14 cellular contexts compared by ENCODE assay signal in the genomic region with DNA sequence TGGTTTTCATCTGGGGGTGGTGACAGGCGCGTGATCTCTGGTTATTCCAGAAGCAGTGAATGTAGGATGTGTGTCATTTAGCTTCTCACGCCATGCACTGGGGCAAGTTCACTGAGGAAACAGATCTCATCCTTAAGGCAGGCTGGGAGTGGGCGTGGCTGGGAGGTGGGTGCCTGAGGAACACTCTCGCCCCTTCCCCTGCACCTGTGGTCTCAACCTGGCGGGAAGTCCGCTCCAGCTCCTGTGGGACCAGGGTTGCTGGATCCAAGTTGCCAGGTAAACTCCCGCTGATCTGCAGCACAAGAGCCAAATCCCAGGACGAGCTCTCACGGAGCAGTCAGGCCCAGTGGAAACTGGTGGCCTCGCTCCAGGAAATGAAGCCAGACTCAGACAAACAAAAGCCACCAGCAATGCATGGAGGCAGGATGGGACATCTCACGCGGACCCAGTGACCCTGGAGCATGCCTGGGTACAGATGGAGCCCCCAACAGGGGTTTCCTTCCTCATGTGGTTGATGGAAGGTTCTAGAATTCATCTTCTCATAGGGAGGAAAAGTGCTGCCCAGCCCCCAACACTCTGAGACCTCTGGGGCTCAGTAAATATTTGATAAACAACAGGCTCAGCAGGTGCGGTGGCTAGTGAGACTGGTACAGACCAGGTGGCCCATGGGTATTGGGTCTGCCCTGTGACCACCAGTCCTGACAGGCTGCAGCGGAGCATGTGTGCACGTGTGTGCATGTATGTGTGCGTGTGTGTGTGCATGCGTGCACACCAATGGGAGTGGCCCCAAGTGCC. TPM values are rescaled to one million over a fixed set of nuclear protein-coding genes. Genes with fewer than 3 reads are reported as not detected.
DNase-seq lines count a peak whose midpoint lies in the region; ATAC-seq and TF ChIP-seq lines count a peak whose summit lies in the region.
"Had no signal": no experiment of that assay in that cellular context is flagged by ENCODE, and none has a peak within 500 bp of the region (broad histone marks: within the 10 kb centered on the region; RNA-seq: fewer than 3 reads in every experiment).

No MANE protein-coding gene starts in this region.

- no peaks in the 10 kb centered on the region for H3K9me3 ChIP-seq in lower lobe of right lung
- H3K9me3 ChIP-seq: ascending aorta, tibial artery had no signal

- H3K4me1 ChIP-seq in lower lobe of right lung, result peaks cover 14% of the 10 kb centered on the region
- H3K4me1 ChIP-seq: ascending aorta had no signal

- H3K27me3 ChIP-seq in lower lobe of right lung (ENCODE audit: low read depth), result no peaks in the 10 kb centered on the region
- H3K27me3 ChIP-seq: ascending aorta had no signal

- peak; percentile 14 for ATAC-seq in Right ventricle myocardium inferior
- ATAC-seq in left colon, result no peak
- no peak for ATAC-seq in lower lobe of right lung
- ATAC-seq in SK-N-SH treated with all-trans-retinoic acid at 6 μM for 48 hours, result no peak
- no peak for ATAC-seq in GM21360 (IDR thresholded peaks at IDR 0.05; ENCODE audit: unreplicated experiment)
- ATAC-seq: sciatic nerve had no signal

- intact Hi-C loops in Right ventricle myocardium inferior (cut with DNase I), result loop anchor here (5.0 kb wide), 1 partner anchor 36 kb away; no protein-coding TSS in a partner anchor
- intact Hi-C loops in cardiac septum (cut with DNase I), result no loop called here
- intact Hi-C loops in left colon (cut with DNase I, micrococcal nuclease), result no loop called here
- intact Hi-C loops in lower lobe of right lung (cut with DNase I), result no loop called here

- H3K27ac ChIP-seq in VCaP (peak overlapping the region; percentile 96), lower lobe of right lung (no peak overlapping the region)
- H3K27ac ChIP-seq: ascending aorta, tibial artery had no signal

- TF ChIP-seq CTCF in VCaP (conservative IDR thresholded peaks at IDR 0.05) (no peak), lower lobe of right lung (IDR thresholded peaks at IDR 0.05) (no peak)

- no peak overlapping the region for H3K4me3 ChIP-seq in lower lobe of right lung
- H3K4me3 ChIP-seq: ascending aorta, tibial artery had no signal

- DNase-seq in Right ventricle myocardium inferior (ENCODE audit: missing footprints), result no peak
- no peak for DNase-seq in cardiac septum (ENCODE audit: low spot score)
- DNase-seq in left colon, result peak; percentile 62 to 68
- DNase-seq in lower lobe of right lung, result no peak
- no peak for DNase-seq in OCI-M2 (lab: John Stamatoyannopoulos, UW; ENCODE audit: unreplicated experiment)
- DNase-seq: GOT3, naive B cell, NCI-H187 treated with DMSO at 0.1 percent for 48 hours, tibial artery had no signal

- no peaks in the 10 kb centered on the region for H3K36me3 ChIP-seq in lower lobe of right lung
- H3K36me3 ChIP-seq: ascending aorta, tibial artery had no signal

TF ChIP-seq in SK-N-SH treated with all-trans-retinoic acid at 6 μM for 48 hours, 23 proteins besides CTCF, POLR2A, EP300 and RAD21:
- no peak for TF ChIP-seq OSR1 (CRISPR knock-in tag; IDR thresholded peaks at IDR 0.05)
- TF ChIP-seq ZFP3 (CRISPR knock-in tag; IDR thresholded peaks at IDR 0.05), result no peak
- TF ChIP-seq RARB (CRISPR knock-in tag; IDR thresholded peaks at IDR 0.05), result no peak
- no peak for TF ChIP-seq ZFP30 (CRISPR knock-in tag; IDR thresholded peaks at IDR 0.05)
- TF ChIP-seq, protein P1, sequence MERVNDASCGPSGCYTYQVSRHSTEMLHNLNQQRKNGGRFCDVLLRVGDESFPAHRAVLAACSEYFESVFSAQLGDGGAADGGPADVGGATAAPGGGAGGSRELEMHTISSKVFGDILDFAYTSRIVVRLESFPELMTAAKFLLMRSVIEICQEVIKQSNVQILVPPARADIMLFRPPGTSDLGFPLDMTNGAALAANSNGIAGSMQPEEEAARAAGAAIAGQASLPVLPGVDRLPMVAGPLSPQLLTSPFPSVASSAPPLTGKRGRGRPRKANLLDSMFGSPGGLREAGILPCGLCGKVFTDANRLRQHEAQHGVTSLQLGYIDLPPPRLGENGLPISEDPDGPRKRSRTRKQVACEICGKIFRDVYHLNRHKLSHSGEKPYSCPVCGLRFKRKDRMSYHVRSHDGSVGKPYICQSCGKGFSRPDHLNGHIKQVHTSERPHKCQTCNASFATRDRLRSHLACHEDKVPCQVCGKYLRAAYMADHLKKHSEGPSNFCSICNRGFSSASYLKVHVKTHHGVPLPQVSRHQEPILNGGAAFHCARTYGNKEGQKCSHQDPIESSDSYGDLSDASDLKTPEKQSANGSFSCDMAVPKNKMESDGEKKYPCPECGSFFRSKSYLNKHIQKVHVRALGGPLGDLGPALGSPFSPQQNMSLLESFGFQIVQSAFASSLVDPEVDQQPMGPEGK (CRISPR knock-in tag; IDR thresholded peaks at IDR 0.05; ENCODE audit: borderline replicate concordance), result no peak
- TF ChIP-seq, protein P2, sequence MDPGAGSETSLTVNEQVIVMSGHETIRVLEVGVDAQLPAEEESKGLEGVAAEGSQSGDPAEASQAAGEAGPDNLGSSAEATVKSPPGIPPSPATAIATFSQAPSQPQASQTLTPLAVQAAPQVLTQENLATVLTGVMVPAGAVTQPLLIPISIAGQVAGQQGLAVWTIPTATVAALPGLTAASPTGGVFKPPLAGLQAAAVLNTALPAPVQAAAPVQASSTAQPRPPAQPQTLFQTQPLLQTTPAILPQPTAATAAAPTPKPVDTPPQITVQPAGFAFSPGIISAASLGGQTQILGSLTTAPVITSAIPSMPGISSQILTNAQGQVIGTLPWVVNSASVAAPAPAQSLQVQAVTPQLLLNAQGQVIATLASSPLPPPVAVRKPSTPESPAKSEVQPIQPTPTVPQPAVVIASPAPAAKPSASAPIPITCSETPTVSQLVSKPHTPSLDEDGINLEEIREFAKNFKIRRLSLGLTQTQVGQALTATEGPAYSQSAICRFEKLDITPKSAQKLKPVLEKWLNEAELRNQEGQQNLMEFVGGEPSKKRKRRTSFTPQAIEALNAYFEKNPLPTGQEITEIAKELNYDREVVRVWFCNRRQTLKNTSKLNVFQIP (CRISPR knock-in tag; IDR thresholded peaks at IDR 0.05; ENCODE audit: borderline replicate concordance, low read depth), result no peak
- TF ChIP-seq CSDC2 (CRISPR knock-in tag; IDR thresholded peaks at IDR 0.05), result no peak
- TF ChIP-seq, protein P3, sequence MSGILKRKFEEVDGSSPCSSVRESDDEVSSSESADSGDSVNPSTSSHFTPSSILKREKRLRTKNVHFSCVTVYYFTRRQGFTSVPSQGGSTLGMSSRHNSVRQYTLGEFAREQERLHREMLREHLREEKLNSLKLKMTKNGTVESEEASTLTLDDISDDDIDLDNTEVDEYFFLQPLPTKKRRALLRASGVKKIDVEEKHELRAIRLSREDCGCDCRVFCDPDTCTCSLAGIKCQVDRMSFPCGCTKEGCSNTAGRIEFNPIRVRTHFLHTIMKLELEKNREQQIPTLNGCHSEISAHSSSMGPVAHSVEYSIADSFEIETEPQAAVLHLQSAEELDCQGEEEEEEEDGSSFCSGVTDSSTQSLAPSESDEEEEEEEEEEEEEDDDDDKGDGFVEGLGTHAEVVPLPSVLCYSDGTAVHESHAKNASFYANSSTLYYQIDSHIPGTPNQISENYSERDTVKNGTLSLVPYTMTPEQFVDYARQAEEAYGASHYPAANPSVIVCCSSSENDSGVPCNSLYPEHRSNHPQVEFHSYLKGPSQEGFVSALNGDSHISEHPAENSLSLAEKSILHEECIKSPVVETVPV (CRISPR knock-in tag; IDR thresholded peaks at IDR 0.05), result no peak
- TF ChIP-seq, protein P4, sequence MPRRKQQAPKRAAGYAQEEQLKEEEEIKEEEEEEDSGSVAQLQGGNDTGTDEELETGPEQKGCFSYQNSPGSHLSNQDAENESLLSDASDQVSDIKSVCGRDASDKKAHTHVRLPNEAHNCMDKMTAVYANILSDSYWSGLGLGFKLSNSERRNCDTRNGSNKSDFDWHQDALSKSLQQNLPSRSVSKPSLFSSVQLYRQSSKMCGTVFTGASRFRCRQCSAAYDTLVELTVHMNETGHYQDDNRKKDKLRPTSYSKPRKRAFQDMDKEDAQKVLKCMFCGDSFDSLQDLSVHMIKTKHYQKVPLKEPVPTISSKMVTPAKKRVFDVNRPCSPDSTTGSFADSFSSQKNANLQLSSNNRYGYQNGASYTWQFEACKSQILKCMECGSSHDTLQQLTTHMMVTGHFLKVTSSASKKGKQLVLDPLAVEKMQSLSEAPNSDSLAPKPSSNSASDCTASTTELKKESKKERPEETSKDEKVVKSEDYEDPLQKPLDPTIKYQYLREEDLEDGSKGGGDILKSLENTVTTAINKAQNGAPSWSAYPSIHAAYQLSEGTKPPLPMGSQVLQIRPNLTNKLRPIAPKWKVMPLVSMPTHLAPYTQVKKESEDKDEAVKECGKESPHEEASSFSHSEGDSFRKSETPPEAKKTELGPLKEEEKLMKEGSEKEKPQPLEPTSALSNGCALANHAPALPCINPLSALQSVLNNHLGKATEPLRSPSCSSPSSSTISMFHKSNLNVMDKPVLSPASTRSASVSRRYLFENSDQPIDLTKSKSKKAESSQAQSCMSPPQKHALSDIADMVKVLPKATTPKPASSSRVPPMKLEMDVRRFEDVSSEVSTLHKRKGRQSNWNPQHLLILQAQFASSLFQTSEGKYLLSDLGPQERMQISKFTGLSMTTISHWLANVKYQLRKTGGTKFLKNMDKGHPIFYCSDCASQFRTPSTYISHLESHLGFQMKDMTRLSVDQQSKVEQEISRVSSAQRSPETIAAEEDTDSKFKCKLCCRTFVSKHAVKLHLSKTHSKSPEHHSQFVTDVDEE (CRISPR knock-in tag; IDR thresholded peaks at IDR 0.05), result no peak
- no peak for TF ChIP-seq GLIS3 (CRISPR knock-in tag; IDR thresholded peaks at IDR 0.05)
- TF ChIP-seq ZC3H10 (CRISPR knock-in tag; IDR thresholded peaks at IDR 0.05), result no peak
- TF ChIP-seq SNAI2 (CRISPR knock-in tag; IDR thresholded peaks at IDR 0.05), result no peak
- TF ChIP-seq TOX (CRISPR knock-in tag; IDR thresholded peaks at IDR 0.05; ENCODE audit: borderline replicate concordance), result no peak

RNA-seq across cellular contexts. Expression of a gene that starts 16.3 kb away (rescaled TPM):
- total RNA-seq in Right ventricle myocardium inferior (179 TPM), cardiac septum (127 TPM), left colon (10 to 100 TPM; 70.4 to 88.3 TPM), lower lobe of right lung (49.5 TPM)

Comparison
In these comparisons a context has a peak if more than half of its experiments do, and no peak if none do; other contexts are left out.
1. DNase-seq: peak in left colon (2 of 2); none in Right ventricle myocardium inferior (single experiment), cardiac septum (single experiment), lower lobe of right lung (single experiment) and OCI-M2 (single experiment).